9 cellular contexts compared by ENCODE assay signal in genomic region chr1:144533480-144533879, GRCh38. TPM values are rescaled to one million over a fixed set of nuclear protein-coding genes. Genes with fewer than 3 reads are reported as not detected.
A peak's percentile ranks its signal among the peaks of the same experiment; 100 is the strongest.
DNase-seq lines count a peak whose midpoint lies in the region; TF ChIP-seq lines count a peak whose summit lies in the region.
"Not testable (repeated sequence)": the region's sequence is repeated elsewhere in the genome, so short reads cannot be mapped to it uniquely, and the experiment has no call there.
"Had no signal": no experiment of that assay in that cellular context is flagged by ENCODE, and none has a peak within 500 bp of the region (broad histone marks: within the 10 kb centered on the region; RNA-seq: fewer than 3 reads in every experiment).

No MANE protein-coding gene starts in this region.

- not testable (repeated sequence) for H3K27me3 ChIP-seq in CD4-positive, alpha-beta memory T cell (ENCODE audit: insufficient read depth, low read length); neural progenitor cell

- peak overlapping the region; percentile 34 for H2AFZ ChIP-seq in neural progenitor cell (replicated peaks)

- H3K36me3 ChIP-seq in CD4-positive, alpha-beta memory T cell (ENCODE audit: insufficient read depth, low read length); neural progenitor cell: not testable (repeated sequence)

- H3K9me3 Mint-ChIP-seq in CD4-positive, alpha-beta memory T cell; T-helper 1 cell treated with Interleukin-12 subunit alpha and Interleukin-12 subunit beta and Interleukin-4 antibody, amounts not matched to agents 30 μg/mL and 1 μg/mL, for 36 hours; activated CD4-positive, alpha-beta memory T cell treated with anti-CD3 and anti-CD28 coated beads for 36 hours; activated T-helper 1 cell treated with anti-CD3 and anti-CD28 coated beads, Interleukin-12 subunit alpha, Interleukin-12 subunit beta, Interleukin-2, Interleukin-4 antibody, amounts not matched to agents 30 ng/mL and 10 ng/mL and 1 ng/mL, durations not matched to agents 14 hours and 24 hours and 36 hours; activated naive CD8-positive, alpha-beta T cell (ENCODE audit: low read depth); immature natural killer cell; neural progenitor cell: not testable (repeated sequence)

- H3K9me3 ChIP-seq in CD4-positive, alpha-beta memory T cell (ENCODE audit: control insufficient read depth in 1 of 2, low read length in 2 of 2); neural progenitor cell (ENCODE audit: low read depth): not testable (repeated sequence)

- H3K27ac ChIP-seq in CD4-positive, alpha-beta memory T cell (ENCODE audit: low read depth, low read length); neural progenitor cell: not testable (repeated sequence)

- not testable (repeated sequence) for H4K20me1 ChIP-seq in neural progenitor cell (ENCODE audit: low read depth)

- CTCF ChIA-PET in CD4-positive, alpha-beta memory T cell (lab: Charles Lee; ENCODE audit: partially characterized antibody): interaction anchor here (1.2 kb wide), 1 partner anchor 18 kb away, joined by 5 read pairs; no protein-coding TSS in a partner anchor
- CTCF ChIA-PET in activated CD4-positive, alpha-beta memory T cell treated with anti-CD3 and anti-CD28 coated beads for 36 hours (lab: Charles Lee): not testable (repeated sequence)

- H3K4me3 Mint-ChIP-seq in CD4-positive, alpha-beta memory T cell: peak overlapping the region in 3 of 8 donors; percentile 54 to 64 (median 60)
- not testable (repeated sequence) for H3K4me3 Mint-ChIP-seq in T-helper 1 cell treated with Interleukin-12 subunit alpha and Interleukin-12 subunit beta and Interleukin-4 antibody, amounts not matched to agents 30 μg/mL and 1 μg/mL, for 36 hours; activated T-helper 1 cell treated with anti-CD3 and anti-CD28 coated beads, Interleukin-12 subunit alpha, Interleukin-12 subunit beta, Interleukin-2, Interleukin-4 antibody, amounts not matched to agents 30 ng/mL and 10 ng/mL and 1 ng/mL, durations not matched to agents 14 hours and 24 hours and 36 hours; activated naive CD8-positive, alpha-beta T cell; neural progenitor cell
- peak overlapping the region; percentile 6 for H3K4me3 Mint-ChIP-seq in activated CD4-positive, alpha-beta memory T cell treated with anti-CD3 and anti-CD28 coated beads for 36 hours
- peak overlapping the region in 2 of 5 donors; percentile 5 to 17 for H3K4me3 Mint-ChIP-seq in immature natural killer cell

- not testable (repeated sequence) for H3K9ac ChIP-seq in neural progenitor cell

- H3K4me2 ChIP-seq in neural progenitor cell: not testable (repeated sequence)

- intact Hi-C loops in CD4-positive, alpha-beta memory T cell (cut with micrococcal nuclease); activated CD4-positive, alpha-beta memory T cell treated with anti-CD3 and anti-CD28 coated beads for 36 hours (cut with micrococcal nuclease); activated T-helper 1 cell treated with anti-CD3 and anti-CD28 coated beads, Interleukin-12 subunit alpha, Interleukin-12 subunit beta, Interleukin-2, Interleukin-4 antibody, amounts not matched to agents 30 ng/mL and 10 ng/mL and 1 ng/mL, durations not matched to agents 14 hours and 24 hours and 36 hours (cut with micrococcal nuclease): not testable (repeated sequence)

- H3K27me3 Mint-ChIP-seq in CD4-positive, alpha-beta memory T cell; T-helper 1 cell treated with Interleukin-12 subunit alpha and Interleukin-12 subunit beta and Interleukin-4 antibody, amounts not matched to agents 30 μg/mL and 1 μg/mL, for 36 hours (ENCODE audit: low read depth); activated CD4-positive, alpha-beta memory T cell treated with anti-CD3 and anti-CD28 coated beads for 36 hours; activated T-helper 1 cell treated with anti-CD3 and anti-CD28 coated beads, Interleukin-12 subunit alpha, Interleukin-12 subunit beta, Interleukin-2, Interleukin-4 antibody, amounts not matched to agents 30 ng/mL and 10 ng/mL and 1 ng/mL, durations not matched to agents 14 hours and 24 hours and 36 hours (ENCODE audit: insufficient read depth); activated naive CD8-positive, alpha-beta T cell; immature natural killer cell (ENCODE audit: low read depth in 3 of 3); neural progenitor cell (ENCODE audit: insufficient read depth, low read depth): not testable (repeated sequence)

- H3F3A ChIP-seq in neural progenitor cell (ENCODE audit: low read depth): not testable (repeated sequence)

- H3K4me3 ChIP-seq in CD4-positive, alpha-beta memory T cell (ENCODE audit: low read length in 2 of 2); neural progenitor cell: not testable (repeated sequence)

- not testable (repeated sequence) for DNase-seq in CD4-positive, alpha-beta memory T cell; activated CD4-positive, alpha-beta memory T cell treated with anti-CD3 and anti-CD28 coated beads for 36 hours; activated T-helper 1 cell treated with anti-CD3 and anti-CD28 coated beads, Interleukin-12 subunit alpha, Interleukin-12 subunit beta, Interleukin-2, Interleukin-4 antibody, amounts not matched to agents 30 ng/mL and 10 ng/mL and 1 ng/mL, durations not matched to agents 14 hours and 24 hours and 36 hours (ENCODE audit: low spot score); immature natural killer cell; neural progenitor cell (ENCODE audit: low spot score)

- not testable (repeated sequence) for H3K36me3 Mint-ChIP-seq in CD4-positive, alpha-beta memory T cell; T-helper 1 cell treated with Interleukin-12 subunit alpha and Interleukin-12 subunit beta and Interleukin-4 antibody, amounts not matched to agents 30 μg/mL and 1 μg/mL, for 36 hours (ENCODE audit: low read depth); activated CD4-positive, alpha-beta memory T cell treated with anti-CD3 and anti-CD28 coated beads for 36 hours; activated T-helper 1 cell treated with anti-CD3 and anti-CD28 coated beads, Interleukin-12 subunit alpha, Interleukin-12 subunit beta, Interleukin-2, Interleukin-4 antibody, amounts not matched to agents 30 ng/mL and 10 ng/mL and 1 ng/mL, durations not matched to agents 14 hours and 24 hours and 36 hours (ENCODE audit: low read depth); activated naive CD8-positive, alpha-beta T cell; immature natural killer cell; neural progenitor cell

- H3K79me2 ChIP-seq in neural progenitor cell (ENCODE audit: low read depth): not testable (repeated sequence)

- TF ChIP-seq CTCF in neural progenitor cell (IDR thresholded peaks at IDR 0.05): not testable (repeated sequence)

- peak overlapping the region; percentile 69 to 94 (median 89) for H3K27ac Mint-ChIP-seq in CD4-positive, alpha-beta memory T cell
- peak overlapping the region; percentile 56 for H3K27ac Mint-ChIP-seq in T-helper 1 cell treated with Interleukin-12 subunit alpha and Interleukin-12 subunit beta and Interleukin-4 antibody, amounts not matched to agents 30 μg/mL and 1 μg/mL, for 36 hours
- peak overlapping the region; percentile 76 for H3K27ac Mint-ChIP-seq in activated CD4-positive, alpha-beta memory T cell treated with anti-CD3 and anti-CD28 coated beads for 36 hours
- peak overlapping the region; percentile 75 for H3K27ac Mint-ChIP-seq in activated T-helper 1 cell treated with anti-CD3 and anti-CD28 coated beads, Interleukin-12 subunit alpha, Interleukin-12 subunit beta, Interleukin-2, Interleukin-4 antibody, amounts not matched to agents 30 ng/mL and 10 ng/mL and 1 ng/mL, durations not matched to agents 14 hours and 24 hours and 36 hours
- H3K27ac Mint-ChIP-seq in activated naive CD8-positive, alpha-beta T cell: peak overlapping the region; percentile 18
- H3K27ac Mint-ChIP-seq in immature natural killer cell: peak overlapping the region in 4 of 6 donors; percentile 1 to 51 (median 28)
- H3K27ac Mint-ChIP-seq in neural progenitor cell: not testable (repeated sequence)

- H3K4me1 Mint-ChIP-seq in CD4-positive, alpha-beta memory T cell: peaks cover 18 to 23% (median 20%) of the 10 kb centered on the region in 4 donors
- H3K4me1 Mint-ChIP-seq in T-helper 1 cell treated with Interleukin-12 subunit alpha and Interleukin-12 subunit beta and Interleukin-4 antibody, amounts not matched to agents 30 μg/mL and 1 μg/mL, for 36 hours (ENCODE audit: low read depth): peaks cover 21% of the 10 kb centered on the region
- H3K4me1 Mint-ChIP-seq in activated CD4-positive, alpha-beta memory T cell treated with anti-CD3 and anti-CD28 coated beads for 36 hours (ENCODE audit: low read depth): peaks cover 21% of the 10 kb centered on the region
- H3K4me1 Mint-ChIP-seq in activated T-helper 1 cell treated with anti-CD3 and anti-CD28 coated beads, Interleukin-12 subunit alpha, Interleukin-12 subunit beta, Interleukin-2, Interleukin-4 antibody, amounts not matched to agents 30 ng/mL and 10 ng/mL and 1 ng/mL, durations not matched to agents 14 hours and 24 hours and 36 hours (ENCODE audit: low read depth): peaks cover 24% of the 10 kb centered on the region
- peaks cover 25% of the 10 kb centered on the region for H3K4me1 Mint-ChIP-seq in activated naive CD8-positive, alpha-beta T cell (ENCODE audit: low read depth)
- peaks cover 0 to 13% of the 10 kb centered on the region in 2 donors for H3K4me1 Mint-ChIP-seq in immature natural killer cell
- peaks cover 12% of the 10 kb centered on the region for H3K4me1 Mint-ChIP-seq in neural progenitor cell

- H3K4me1 ChIP-seq in CD4-positive, alpha-beta memory T cell (ENCODE audit: insufficient read depth, low read length): peaks cover 23% of the 10 kb centered on the region
- H3K4me1 ChIP-seq in neural progenitor cell: not testable (repeated sequence)

- POLR2A ChIA-PET in CD4-positive, alpha-beta memory T cell (lab: Charles Lee; ENCODE audit: partially characterized antibody); activated CD4-positive, alpha-beta memory T cell treated with anti-CD3 and anti-CD28 coated beads for 36 hours (lab: Charles Lee): not testable (repeated sequence)

RNA-seq across cellular contexts. Expression of gene PPIAL4F, which starts 59.2 kb away (rescaled TPM):
- not detected for total RNA-seq in CD4-positive, alpha-beta memory T cell
- polyA plus RNA-seq in CD4-positive, alpha-beta memory T cell: not detected
- total RNA-seq in activated CD4-positive, alpha-beta memory T cell treated with anti-CD3 and anti-CD28 coated beads for 36 hours: not detected
- total RNA-seq in activated T-helper 1 cell treated with anti-CD3 and anti-CD28 coated beads, Interleukin-12 subunit alpha, Interleukin-12 subunit beta, Interleukin-2, Interleukin-4 antibody, amounts not matched to agents 30 ng/mL and 10 ng/mL and 1 ng/mL, durations not matched to agents 14 hours and 24 hours and 36 hours: not detected in 2 replicates
- polyA plus RNA-seq in immature natural killer cell: not detected
- not detected in 2 replicates for total RNA-seq in neural progenitor cell (ENCODE audit: low replicate concordance)
- total RNA-seq: A172, H9 had no signal
